Comparison of ENCODE assay signal across 1 cellular context in genomic region chr2:69644506-69644979, GRCh38.
TF ChIP-seq lines count a peak whose summit lies in the region.

No MANE protein-coding gene starts in this region.

TF ChIP-seq in H1, 55 proteins besides CTCF, POLR2A, EP300 and RAD21 (continued from another document):
- TF ChIP-seq ATF3 (IDR thresholded peaks at IDR 0.05; ENCODE audit: insufficient read depth, low read depth, low read length) (no peak), SRF (IDR thresholded peaks at IDR 0.05; ENCODE audit: low read depth, low read length) (no peak), PHF8 (conservative IDR thresholded peaks at IDR 0.05; ENCODE audit: low read depth, low read length) (no peak)
TF ChIP-seq in H1: peak in this region for 0.
